12 cellular contexts compared by ENCODE assay signal in the genomic region with DNA sequence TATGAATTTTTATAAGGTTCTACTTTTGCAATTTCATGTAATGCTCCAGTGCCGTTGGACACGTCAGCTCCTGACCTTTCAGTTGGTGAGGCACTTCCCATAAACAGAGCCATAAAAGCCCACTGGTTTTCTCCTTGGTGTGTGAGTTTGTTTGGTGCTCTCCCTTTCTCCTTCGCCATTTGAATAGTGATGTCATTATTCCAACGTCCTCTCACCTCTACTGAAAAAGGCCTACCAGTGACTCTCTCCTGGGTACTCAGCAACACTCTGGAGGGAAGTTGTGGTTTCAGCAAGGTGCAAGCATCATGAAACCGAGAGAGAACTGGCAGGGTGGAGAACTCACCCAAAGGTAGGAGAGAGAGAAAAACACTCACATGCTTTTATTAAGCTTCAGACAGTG. TPM values are rescaled to one million over a fixed set of nuclear protein-coding genes. Genes with fewer than 3 reads are reported as not detected.
DNase-seq lines count a peak whose midpoint lies in the region; ATAC-seq and TF ChIP-seq lines count a peak whose summit lies in the region.
"Had no signal": no experiment of that assay in that cellular context is flagged by ENCODE, and none has a peak within 500 bp of the region (broad histone marks: within the 10 kb centered on the region; RNA-seq: fewer than 3 reads in every experiment).

No MANE protein-coding gene starts in this region.

- no peaks in the 10 kb centered on the region for H3K27me3 ChIP-seq in A673 (replicated peaks; ENCODE audit: insufficient read depth, low read depth, low read length, poor library complexity)

- TF ChIP-seq CTCF in activated B cell treated with CpG ODN at 0.5 μM for 24 hours (IDR thresholded peaks at IDR 0.05): no peak
- no peak for TF ChIP-seq CTCF in A673 (conservative IDR thresholded peaks at IDR 0.05; ENCODE audit: low read depth, low read length)
- TF ChIP-seq CTCF in endothelial cell (IDR thresholded peaks at IDR 0.05; ENCODE audit: unreplicated experiment): no peak

- H3K4me3 Mint-ChIP-seq in activated B cell treated with CpG ODN at 0.5 μM for 24 hours: peak overlapping the region; percentile 37
- peak overlapping the region; percentile 22 to 37 for H3K4me3 Mint-ChIP-seq in stimulated activated naive CD8-positive, alpha-beta T cell treated with anti-CD3 and anti-CD28 coated beads, Interleukin-15, amount 100 ng/mL, for 72 hours
- H3K4me3 Mint-ChIP-seq in endothelial cell (ENCODE audit: unreplicated experiment): no peak overlapping the region
- H3K4me3 Mint-ChIP-seq: CD4-positive, alpha-beta memory T cell had no signal

- no peaks in the 10 kb centered on the region for H3K4me1 ChIP-seq in A673 (ENCODE audit: insufficient read depth, low read length, poor library complexity, severe bottlenecking)

- H3K27ac ChIP-seq in A673 (ENCODE audit: low read depth, low read length, poor library complexity, severe bottlenecking): no peak overlapping the region
- H3K27ac ChIP-seq: VCaP had no signal

- peak; percentile 61 for DNase-seq in stimulated activated CD4-positive, alpha-beta T cell treated with anti-CD3 and anti-CD28 coated beads, Interleukin-15, amount 100 ng/mL, for 24 hours
- no peak for DNase-seq in stimulated activated CD4-positive, alpha-beta T cell treated with anti-CD3 and anti-CD28 coated beads, Interleukin-4, amount 100 ng/mL, for 4 hours
- peak; percentile 30 for DNase-seq in activated B cell treated with CpG ODN at 0.5 μM for 24 hours
- DNase-seq in stimulated activated naive CD8-positive, alpha-beta T cell treated with anti-CD3 and anti-CD28 coated beads, Interleukin-15, amount 100 ng/mL, for 72 hours: peak; percentile 52 to 83
- DNase-seq in A673 (ENCODE audit: low spot score): no peak
- no peak for DNase-seq in endothelial cell (ENCODE audit: low spot score)
- no peak for DNase-seq in stimulated activated naive CD4-positive, alpha-beta T cell treated with Interleukin-2 at 50 U/mL for 16 hours (lab: John Stamatoyannopoulos, UW)
- DNase-seq: dermis blood vessel endothelial cell had no signal

- no peaks in the 10 kb centered on the region for H3K27me3 Mint-ChIP-seq in activated B cell treated with CpG ODN at 0.5 μM for 24 hours
- peaks cover 13% of the 10 kb centered on the region for H3K27me3 Mint-ChIP-seq in stimulated activated naive CD8-positive, alpha-beta T cell treated with anti-CD3 and anti-CD28 coated beads, Interleukin-15, amount 100 ng/mL, for 72 hours
- H3K27me3 Mint-ChIP-seq in endothelial cell (ENCODE audit: unreplicated experiment): peaks cover 2% of the 10 kb centered on the region
- H3K27me3 Mint-ChIP-seq: CD4-positive, alpha-beta memory T cell had no signal

- no peak overlapping the region for H3K4me3 ChIP-seq in A673 (ENCODE audit: low read depth, low read length, poor library complexity, severe bottlenecking)
- H3K4me3 ChIP-seq: lung had no signal

- intact Hi-C loops in activated B cell treated with CpG ODN at 0.5 μM for 24 hours (cut with micrococcal nuclease) (loop anchor here (1.0 to 5.0 kb wide), 6 partner anchors 8 to 1682 kb away; a partner anchor contains a TSS), A673 (cut with micrococcal nuclease; ENCODE audit: unreplicated experiment) (no loop called here)

- no peaks in the 10 kb centered on the region for H3K36me3 Mint-ChIP-seq in activated B cell treated with CpG ODN at 0.5 μM for 24 hours (ENCODE audit: low read depth)
- H3K36me3 Mint-ChIP-seq in endothelial cell (ENCODE audit: low read depth, unreplicated experiment): no peaks in the 10 kb centered on the region
- H3K36me3 Mint-ChIP-seq: CD4-positive, alpha-beta memory T cell had no signal

- H3K27ac Mint-ChIP-seq in activated B cell treated with CpG ODN at 0.5 μM for 24 hours (peak overlapping the region; percentile 89), endothelial cell (ENCODE audit: unreplicated experiment) (no peak overlapping the region)
- peak overlapping the region; percentile 92 to 95 for H3K27ac Mint-ChIP-seq in stimulated activated naive CD8-positive, alpha-beta T cell treated with anti-CD3 and anti-CD28 coated beads, Interleukin-15, amount 100 ng/mL, for 72 hours

- no peaks in the 10 kb centered on the region for H3K36me3 ChIP-seq in A673 (ENCODE audit: insufficient read depth, low read length, poor library complexity, severe bottlenecking)

- peak; percentile 69 for ATAC-seq in HG02938 (IDR thresholded peaks at IDR 0.05; ENCODE audit: unreplicated experiment)
- ATAC-seq in activated B cell treated with CpG ODN at 0.5 μM for 24 hours (ENCODE audit: low read depth): peak; percentile 93
- peak; percentile 90 for ATAC-seq in stimulated activated naive CD8-positive, alpha-beta T cell treated with anti-CD3 and anti-CD28 coated beads, Interleukin-15, amount 100 ng/mL, for 72 hours

- H3K4me1 Mint-ChIP-seq in activated B cell treated with CpG ODN at 0.5 μM for 24 hours (peaks cover 58% of the 10 kb centered on the region), endothelial cell (ENCODE audit: unreplicated experiment) (peaks cover 4% of the 10 kb centered on the region)
- H3K4me1 Mint-ChIP-seq in stimulated activated naive CD8-positive, alpha-beta T cell treated with anti-CD3 and anti-CD28 coated beads, Interleukin-15, amount 100 ng/mL, for 72 hours: peaks cover 80% of the 10 kb centered on the region

- POLR2A ChIA-PET in activated B cell treated with CpG ODN at 0.5 μM for 24 hours (lab: Charles Lee) (interaction anchor here (0.7 to 4.5 kb wide), 16 partner anchors 8 to 843 kb away, joined by 3 to 112 read pairs (median 5); a partner anchor contains a TSS), A673 (lab: Charles Lee; ENCODE audit: low non-redundant PET) (no interaction called here)

- no TSS peak for BruUV-seq in A673 (replicated peaks; lab: Mats Ljungman, UMichigan)

- H3K9me3 Mint-ChIP-seq in activated B cell treated with CpG ODN at 0.5 μM for 24 hours: no peaks in the 10 kb centered on the region
- no peaks in the 10 kb centered on the region for H3K9me3 Mint-ChIP-seq in stimulated activated naive CD8-positive, alpha-beta T cell treated with anti-CD3 and anti-CD28 coated beads, Interleukin-15, amount 100 ng/mL, for 72 hours
- H3K9me3 Mint-ChIP-seq in endothelial cell (ENCODE audit: unreplicated experiment): no peaks in the 10 kb centered on the region
- H3K9me3 Mint-ChIP-seq: CD4-positive, alpha-beta memory T cell had no signal

- CTCF ChIA-PET in activated B cell treated with CpG ODN at 0.5 μM for 24 hours (lab: Charles Lee): interaction anchor here (0.9 to 3.0 kb wide), 4 partner anchors 17 to 42 kb away, joined by 3 to 23 read pairs (median 4); no protein-coding TSS in a partner anchor
- CTCF ChIA-PET in A673 (lab: Charles Lee): no interaction called here

- no peaks in the 10 kb centered on the region for H3K9me3 ChIP-seq in A673 (ENCODE audit: low read depth, low read length, poor library complexity, severe bottlenecking)

RNA-seq across cellular contexts. Expression of a gene that starts 29.6 kb away (rescaled TPM):
- total RNA-seq in activated B cell treated with CpG ODN at 0.5 μM for 24 hours: 36.3 and 40.0 TPM in 2 replicates
- not detected in 2 replicates for total RNA-seq in A673 (2021)
- 0.13 TPM for total RNA-seq in endothelial cell (ENCODE audit: unreplicated experiment)
- total RNA-seq: CD4-positive, alpha-beta memory T cell had no signal

Comparison
In these comparisons a context has a peak if more than half of its experiments do, and no peak if none do; other contexts are left out.
1. DNase-seq: peak in stimulated activated CD4-positive, alpha-beta T cell treated with anti-CD3 and anti-CD28 coated beads, Interleukin-15, amount 100 ng/mL, for 24 hours (single experiment), activated B cell treated with CpG ODN at 0.5 μM for 24 hours (single experiment) and stimulated activated naive CD8-positive, alpha-beta T cell treated with anti-CD3 and anti-CD28 coated beads, Interleukin-15, amount 100 ng/mL, for 72 hours (2 of 2); none in stimulated activated CD4-positive, alpha-beta T cell treated with anti-CD3 and anti-CD28 coated beads, Interleukin-4, amount 100 ng/mL, for 4 hours (0 of 2), A673 (single experiment), endothelial cell (single experiment) and stimulated activated naive CD4-positive, alpha-beta T cell treated with Interleukin-2 at 50 U/mL for 16 hours (single experiment).
2. RNA of a gene that starts 29.6 kb away (total RNA-seq): 36.3 to 40.0 TPM in activated B cell treated with CpG ODN at 0.5 μM for 24 hours; 0.13 TPM in endothelial cell (single experiment) and not detected in A673; every median in the first group is over 10 times any median in the second.
3. Peak in every context shown above with its lines, with median percentiles within 50 percentile points of each other: ATAC-seq.